In genomic region chr10:27998954-27999275, GRCh38 we compare ENCODE assay signal across 2 cellular contexts.
TF ChIP-seq lines count a peak whose summit lies in the region.

A gene with protein sequence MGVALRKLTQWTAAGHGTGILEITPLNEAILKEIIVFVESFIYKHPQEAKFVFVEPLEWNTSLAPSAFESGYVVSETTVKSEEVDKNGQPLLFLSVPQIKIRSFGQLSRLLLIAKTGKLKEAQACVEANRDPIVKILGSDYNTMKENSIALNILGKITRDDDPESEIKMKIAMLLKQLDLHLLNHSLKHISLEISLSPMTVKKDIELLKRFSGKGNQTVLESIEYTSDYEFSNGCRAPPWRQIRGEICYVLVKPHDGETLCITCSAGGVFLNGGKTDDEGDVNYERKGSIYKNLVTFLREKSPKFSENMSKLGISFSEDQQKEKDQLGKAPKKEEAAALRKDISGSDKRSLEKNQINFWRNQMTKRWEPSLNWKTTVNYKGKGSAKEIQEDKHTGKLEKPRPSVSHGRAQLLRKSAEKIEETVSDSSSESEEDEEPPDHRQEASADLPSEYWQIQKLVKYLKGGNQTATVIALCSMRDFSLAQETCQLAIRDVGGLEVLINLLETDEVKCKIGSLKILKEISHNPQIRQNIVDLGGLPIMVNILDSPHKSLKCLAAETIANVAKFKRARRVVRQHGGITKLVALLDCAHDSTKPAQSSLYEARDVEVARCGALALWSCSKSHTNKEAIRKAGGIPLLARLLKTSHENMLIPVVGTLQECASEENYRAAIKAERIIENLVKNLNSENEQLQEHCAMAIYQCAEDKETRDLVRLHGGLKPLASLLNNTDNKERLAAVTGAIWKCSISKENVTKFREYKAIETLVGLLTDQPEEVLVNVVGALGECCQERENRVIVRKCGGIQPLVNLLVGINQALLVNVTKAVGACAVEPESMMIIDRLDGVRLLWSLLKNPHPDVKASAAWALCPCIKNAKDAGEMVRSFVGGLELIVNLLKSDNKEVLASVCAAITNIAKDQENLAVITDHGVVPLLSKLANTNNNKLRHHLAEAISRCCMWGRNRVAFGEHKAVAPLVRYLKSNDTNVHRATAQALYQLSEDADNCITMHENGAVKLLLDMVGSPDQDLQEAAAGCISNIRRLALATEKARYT (minus strand): TSS chr10:27999079. CDS start chr10:27995142, 3,937 bp downstream.

TF ChIP-seq in A549, 52 proteins besides CTCF, POLR2A, EP300 and RAD21:
- TF ChIP-seq, protein P1, sequence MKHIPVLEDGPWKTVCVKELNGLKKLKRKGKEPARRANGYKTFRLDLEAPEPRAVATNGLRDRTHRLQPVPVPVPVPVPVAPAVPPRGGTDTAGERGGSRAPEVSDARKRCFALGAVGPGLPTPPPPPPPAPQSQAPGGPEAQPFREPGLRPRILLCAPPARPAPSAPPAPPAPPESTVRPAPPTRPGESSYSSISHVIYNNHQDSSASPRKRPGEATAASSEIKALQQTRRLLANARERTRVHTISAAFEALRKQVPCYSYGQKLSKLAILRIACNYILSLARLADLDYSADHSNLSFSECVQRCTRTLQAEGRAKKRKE (CRISPR knock-in tag; IDR thresholded peaks at IDR 0.05; ENCODE audit: low read depth), result no peak
- TF ChIP-seq MAFK (IDR thresholded peaks at IDR 0.05; ENCODE audit: partially characterized antibody), result no peak
- TF ChIP-seq, protein P2, sequence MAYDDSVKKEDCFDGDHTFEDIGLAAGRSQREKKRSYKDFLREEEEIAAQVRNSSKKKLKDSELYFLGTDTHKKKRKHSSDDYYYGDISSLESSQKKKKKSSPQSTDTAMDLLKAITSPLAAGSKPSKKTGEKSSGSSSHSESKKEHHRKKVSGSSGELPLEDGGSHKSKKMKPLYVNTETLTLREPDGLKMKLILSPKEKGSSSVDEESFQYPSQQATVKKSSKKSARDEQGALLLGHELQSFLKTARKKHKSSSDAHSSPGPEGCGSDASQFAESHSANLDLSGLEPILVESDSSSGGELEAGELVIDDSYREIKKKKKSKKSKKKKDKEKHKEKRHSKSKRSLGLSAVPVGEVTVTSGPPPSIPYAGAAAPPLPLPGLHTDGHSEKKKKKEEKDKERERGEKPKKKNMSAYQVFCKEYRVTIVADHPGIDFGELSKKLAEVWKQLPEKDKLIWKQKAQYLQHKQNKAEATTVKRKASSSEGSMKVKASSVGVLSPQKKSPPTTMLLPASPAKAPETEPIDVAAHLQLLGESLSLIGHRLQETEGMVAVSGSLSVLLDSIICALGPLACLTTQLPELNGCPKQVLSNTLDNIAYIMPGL (CRISPR knock-in tag; IDR thresholded peaks at IDR 0.05; ENCODE audit: borderline replicate concordance), result no peak
- no peak for TF ChIP-seq BCL3 (IDR thresholded peaks at IDR 0.05)

TF ChIP-seq in IMR-90, 13 proteins besides CTCF, POLR2A, EP300 and RAD21 (continued from another document):
- TF ChIP-seq ELK1 (IDR thresholded peaks at IDR 0.05; ENCODE audit: borderline replicate concordance, low read depth, low read length) (no peak), USF2 (IDR thresholded peaks at IDR 0.05; ENCODE audit: low read depth, low read length) (no peak), CHD1 (IDR thresholded peaks at IDR 0.05; ENCODE audit: low read depth, low read length) (no peak)
TF ChIP-seq in IMR-90: peak in this region for 0.
